Comparison of ENCODE assay signal across 21 cellular contexts in the genomic region with DNA sequence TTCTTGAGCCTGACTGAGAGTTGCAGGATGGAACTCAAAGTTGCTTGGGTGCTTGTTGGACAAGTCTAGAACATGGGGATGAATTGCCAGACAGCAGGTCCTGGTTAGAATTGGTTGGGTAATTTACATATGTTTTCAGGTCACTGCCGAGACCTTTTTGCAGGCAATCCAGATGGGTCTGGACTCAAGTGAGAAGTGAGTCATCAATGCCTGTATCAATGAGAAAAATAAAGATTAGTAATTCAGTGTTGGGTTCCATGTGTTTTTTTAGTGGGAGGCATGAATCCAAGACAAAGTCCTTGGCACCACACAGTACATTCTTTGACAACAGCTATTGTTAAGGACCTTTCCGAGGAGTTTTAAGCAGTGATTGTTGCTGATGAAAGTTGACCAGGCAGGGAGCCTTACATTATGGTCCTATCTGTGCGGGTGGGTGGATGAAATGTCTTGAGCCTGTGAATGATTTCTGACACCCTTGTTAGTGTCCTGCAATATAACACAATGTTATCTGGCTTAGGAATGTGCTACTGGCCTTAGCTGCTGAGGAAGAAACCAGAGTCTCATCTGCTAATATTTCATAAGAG.
"Had no signal": no experiment of that assay in that cellular context is flagged by ENCODE, and none has a peak within 500 bp of the region (broad histone marks: within the 10 kb centered on the region; RNA-seq: fewer than 3 reads in every experiment).

No MANE protein-coding gene starts in this region.

- H3K4me1 ChIP-seq: gastrocnemius medialis, psoas muscle, right lobe of liver, spleen, tibial artery, upper lobe of left lung, uterus had no signal

- H3K27me3 Mint-ChIP-seq: stimulated activated memory B cell treated with anti-CD40 and anti-IgM and Interleukin-4, amounts not matched to agents 10 μg/mL and 1 μg/mL and 100 μg/mL, for 72 hours; stimulated activated naive CD8-positive, alpha-beta T cell treated with anti-CD3 and anti-CD28 coated beads, Interleukin-15, Interleukin-2, amounts not matched to agents 100 ng/mL and 50 ng/mL, for 24 hours had no signal

- ATAC-seq: gastrocnemius medialis; naive thymus-derived CD4-positive, alpha-beta T cell; psoas muscle; right lobe of liver; stimulated activated memory B cell treated with anti-CD40 and anti-IgM and Interleukin-4, amounts not matched to agents 10 μg/mL and 1 μg/mL and 100 μg/mL, for 72 hours had no signal

- H3K4me3 Mint-ChIP-seq: naive thymus-derived CD4-positive, alpha-beta T cell; nephron progenitor cell; stimulated activated memory B cell treated with anti-CD40 and anti-IgM and Interleukin-4, amounts not matched to agents 10 μg/mL and 1 μg/mL and 100 μg/mL, for 72 hours; stimulated activated naive CD8-positive, alpha-beta T cell treated with anti-CD3 and anti-CD28 coated beads, Interleukin-15, Interleukin-2, amounts not matched to agents 100 ng/mL and 50 ng/mL, for 24 hours had no signal

- H3K27me3 ChIP-seq: gastrocnemius medialis, heart right ventricle, right lobe of liver, spleen, tibial artery, upper lobe of left lung, uterus had no signal

- H3K9me3 ChIP-seq: gastrocnemius medialis, heart right ventricle, psoas muscle, right lobe of liver, spleen, tibial artery, upper lobe of left lung, uterus had no signal

- H3K4me3 ChIP-seq: coronary artery, gastrocnemius medialis, heart right ventricle, psoas muscle, right lobe of liver, spleen, tibial artery, upper lobe of left lung, uterus had no signal

- H3K36me3 Mint-ChIP-seq: naive thymus-derived CD4-positive, alpha-beta T cell; stimulated activated memory B cell treated with anti-CD40 and anti-IgM and Interleukin-4, amounts not matched to agents 10 μg/mL and 1 μg/mL and 100 μg/mL, for 72 hours had no signal

- DNase-seq: effector CD4-positive, alpha-beta T cell; gastrocnemius medialis; heart right ventricle; hypothalamus; kidney glomerular epithelial cell; mammary epithelial cell; naive thymus-derived CD4-positive, alpha-beta T cell; nephron progenitor cell; psoas muscle; retina; right lobe of liver; spleen; stimulated activated CD4-positive, alpha-beta T cell treated with anti-CD3 and anti-CD28 coated beads, Interleukin-15, amount 100 ng/mL, for 24 hours; stimulated activated CD4-positive, alpha-beta T cell treated with anti-CD3 and anti-CD28 coated beads, Interleukin-1b, Interleukin-23, amount 100 ng/mL, for 48 hours; stimulated activated CD4-positive, alpha-beta T cell treated with anti-CD3 and anti-CD28 coated beads, Interleukin-4, amount 100 ng/mL, for 24 hours; tibial artery; upper lobe of left lung; uterus had no signal

- H3K36me3 ChIP-seq: gastrocnemius medialis, heart right ventricle, right lobe of liver, spleen, tibial artery, upper lobe of left lung, uterus had no signal

- H3K27ac ChIP-seq: coronary artery, gastrocnemius medialis, heart right ventricle, psoas muscle, right lobe of liver, spleen, tibial artery, upper lobe of left lung, uterus had no signal

- H3K9me3 Mint-ChIP-seq: naive thymus-derived CD4-positive, alpha-beta T cell; nephron progenitor cell; stimulated activated memory B cell treated with anti-CD40 and anti-IgM and Interleukin-4, amounts not matched to agents 10 μg/mL and 1 μg/mL and 100 μg/mL, for 72 hours; stimulated activated naive CD8-positive, alpha-beta T cell treated with anti-CD3 and anti-CD28 coated beads, Interleukin-15, Interleukin-2, amounts not matched to agents 100 ng/mL and 50 ng/mL, for 24 hours had no signal

- H3K27ac Mint-ChIP-seq: naive thymus-derived CD4-positive, alpha-beta T cell; nephron progenitor cell; stimulated activated memory B cell treated with anti-CD40 and anti-IgM and Interleukin-4, amounts not matched to agents 10 μg/mL and 1 μg/mL and 100 μg/mL, for 72 hours; stimulated activated naive CD8-positive, alpha-beta T cell treated with anti-CD3 and anti-CD28 coated beads, Interleukin-15, Interleukin-2, amounts not matched to agents 100 ng/mL and 50 ng/mL, for 24 hours had no signal
